In genomic region chr14:54803926-54804719, GRCh38 we compare ENCODE assay signal across 16 cellular contexts.
A peak's percentile ranks its signal among the peaks of the same experiment; 100 is the strongest.
DNase-seq lines count a peak whose midpoint lies in the region; ATAC-seq and TF ChIP-seq lines count a peak whose summit lies in the region.
"Had no signal": no experiment of that assay in that cellular context is flagged by ENCODE, and none has a peak within 500 bp of the region (broad histone marks: within the 10 kb centered on the region; RNA-seq: fewer than 3 reads in every experiment).

No MANE protein-coding gene starts in this region.

- no peaks in the 10 kb centered on the region for H3K27me3 ChIP-seq in heart right ventricle

- no peak for TF ChIP-seq CTCF in heart right ventricle (IDR thresholded peaks at IDR 0.05)
- no peak for TF ChIP-seq CTCF in chondrocyte (IDR thresholded peaks at IDR 0.05)

- no peak overlapping the region for H3K27ac ChIP-seq in heart right ventricle
- H3K27ac ChIP-seq: left lung, SK-N-MC had no signal

- no peaks in the 10 kb centered on the region for H3K9me3 ChIP-seq in heart right ventricle
- H3K9me3 ChIP-seq: left lung had no signal

- whole genome bisulfite sequencing in heart right ventricle, 2 donors, result 83 to 86% methylated on average over 18 of the region's 18 CpGs

- no peaks in the 10 kb centered on the region for H3K36me3 ChIP-seq in heart right ventricle
- H3K36me3 ChIP-seq: left lung had no signal

- no peak overlapping the region for H3K4me3 Mint-ChIP-seq in activated T-cell treated with anti-CD3 and anti-CD28 coated beads, Interleukin-2, amount 50 U/mL, for 24 hours
- H3K4me3 Mint-ChIP-seq in chondrocyte (ENCODE audit: unreplicated experiment), result no peak overlapping the region
- H3K4me3 Mint-ChIP-seq: activated CD8-positive, alpha-beta memory T cell treated with anti-CD3 and anti-CD28 coated beads, Interleukin-2, amount 10 ng/mL, durations not matched to agents 7 days and 5 days had no signal

- intact Hi-C loops in cardiac septum (cut with DNase I), result no loop called here
- intact Hi-C loops in heart right ventricle (cut with DNase I), result loop anchor here in 5 of 10 donors (2.0 to 10.0 kb wide), 4 partner anchors 91 to 241 kb away; partner anchors contain the start of gene SAMD4A (in 2 of the 5)

- H3K4me1 ChIP-seq in heart right ventricle, result peaks cover 0 to 11% (median 9%) of the 10 kb centered on the region in 9 donors

- peaks cover 6% of the 10 kb centered on the region for H3K4me1 Mint-ChIP-seq in activated T-cell treated with anti-CD3 and anti-CD28 coated beads, Interleukin-2, amount 50 U/mL, for 24 hours (ENCODE audit: low read depth)
- peaks cover 8% of the 10 kb centered on the region for H3K4me1 Mint-ChIP-seq in chondrocyte (ENCODE audit: low read depth)
- H3K4me1 Mint-ChIP-seq: activated CD8-positive, alpha-beta memory T cell treated with anti-CD3 and anti-CD28 coated beads, Interleukin-2, amount 10 ng/mL, durations not matched to agents 7 days and 5 days had no signal

- no peak overlapping the region for H3K4me3 ChIP-seq in heart right ventricle
- H3K4me3 ChIP-seq: left lung, SK-N-MC had no signal

- no peak overlapping the region for H3K27ac Mint-ChIP-seq in activated T-cell treated with anti-CD3 and anti-CD28 coated beads, Interleukin-2, amount 50 U/mL, for 24 hours
- no peak overlapping the region for H3K27ac Mint-ChIP-seq in chondrocyte (ENCODE audit: unreplicated experiment)
- H3K27ac Mint-ChIP-seq: activated CD8-positive, alpha-beta memory T cell treated with anti-CD3 and anti-CD28 coated beads, Interleukin-2, amount 10 ng/mL, durations not matched to agents 7 days and 5 days had no signal

- ATAC-seq in heart right ventricle (no peak), GM18502 (IDR thresholded peaks at IDR 0.05; ENCODE audit: poor library complexity, unreplicated experiment) (no peak)
- ATAC-seq: activated CD8-positive, alpha-beta memory T cell treated with anti-CD3 and anti-CD28 coated beads, Interleukin-2, amount 10 ng/mL, durations not matched to agents 7 days and 5 days; left lung had no signal

- DNase-seq in cardiac septum (ENCODE audit: low spot score) (peak; percentile 71), heart right ventricle (no peak), SW480 (ENCODE audit: low spot score) (peak; percentile 23), kidney tubule cell (ENCODE audit: low spot score) (peak; percentile 13), NOMO-1 treated with dmso at 0.1 percent for 144 hours (lab: John Stamatoyannopoulos, UW; ENCODE audit: unreplicated experiment) (no peak), chondrocyte (ENCODE audit: low spot score) (no peak)
- DNase-seq in activated T-cell treated with anti-CD3 and anti-CD28 coated beads, Interleukin-2, amount 50 U/mL, for 24 hours, result no peak
- DNase-seq: activated CD8-positive, alpha-beta memory T cell treated with anti-CD3 and anti-CD28 coated beads, Interleukin-2, amount 10 ng/mL, durations not matched to agents 7 days and 5 days; activated effector memory CD4-positive, alpha-beta T cell treated with Interleukin-2 at 50 U/mL for 16 hours; caudate nucleus; effector CD4-positive, alpha-beta T cell; Kasumi-1; left lung had no signal

- no peaks in the 10 kb centered on the region for H3K36me3 Mint-ChIP-seq in activated T-cell treated with anti-CD3 and anti-CD28 coated beads, Interleukin-2, amount 50 U/mL, for 24 hours (ENCODE audit: low read depth)
- peaks cover 3% of the 10 kb centered on the region for H3K36me3 Mint-ChIP-seq in chondrocyte (ENCODE audit: low read depth)
- H3K36me3 Mint-ChIP-seq: activated CD8-positive, alpha-beta memory T cell treated with anti-CD3 and anti-CD28 coated beads, Interleukin-2, amount 10 ng/mL, durations not matched to agents 7 days and 5 days; CD14-positive monocyte had no signal

- H3K27me3 Mint-ChIP-seq in activated T-cell treated with anti-CD3 and anti-CD28 coated beads, Interleukin-2, amount 50 U/mL, for 24 hours, result peaks cover 32% of the 10 kb centered on the region
- peaks cover 6% of the 10 kb centered on the region for H3K27me3 Mint-ChIP-seq in chondrocyte (ENCODE audit: low read depth)

- no peaks in the 10 kb centered on the region for H3K9me3 Mint-ChIP-seq in activated T-cell treated with anti-CD3 and anti-CD28 coated beads, Interleukin-2, amount 50 U/mL, for 24 hours
- H3K9me3 Mint-ChIP-seq in chondrocyte (ENCODE audit: low read depth), result peaks cover 15% of the 10 kb centered on the region

Comparison
In these comparisons a context has a peak if more than half of its experiments do, and no peak if none do; other contexts are left out.
1. DNase-seq: peak in cardiac septum (single experiment), SW480 (single experiment) and kidney tubule cell (single experiment); none in heart right ventricle (0 of 2), NOMO-1 treated with dmso at 0.1 percent for 144 hours (single experiment), activated T-cell treated with anti-CD3 and anti-CD28 coated beads, Interleukin-2, amount 50 U/mL, for 24 hours (single experiment) and chondrocyte (single experiment).